Comparison of ENCODE assay signal across 24 cellular contexts in genomic region chr17:81528651-81529436, GRCh38. TPM values are rescaled to one million over a fixed set of nuclear protein-coding genes. Genes with fewer than 3 reads are reported as not detected.
DNase-seq lines count a peak whose midpoint lies in the region; ATAC-seq, FAIRE-seq and TF ChIP-seq lines count a peak whose summit lies in the region.
"Had no signal": no experiment of that assay in that cellular context is flagged by ENCODE, and none has a peak within 500 bp of the region (broad histone marks: within the 10 kb centered on the region; RNA-seq: fewer than 3 reads in every experiment).

No MANE protein-coding gene starts in this region.

- intact Hi-C loops in right cardiac atrium (cut with DNase I) = no loop called here
- intact Hi-C loops in left cardiac atrium (cut with DNase I) = no loop called here
- intact Hi-C loops in colonic mucosa (cut with DNase I) = no loop called here

- H3K27me3 ChIP-seq in right cardiac atrium (ENCODE audit: control insufficient read depth, insufficient read depth) = no peaks in the 10 kb centered on the region
- no peaks in the 10 kb centered on the region for H3K27me3 ChIP-seq in WERI-Rb-1 (ENCODE audit: insufficient read depth, low read depth, severe bottlenecking)
- peaks cover 41% of the 10 kb centered on the region for H3K27me3 ChIP-seq in colonic mucosa
- H3K27me3 ChIP-seq: thyroid gland had no signal

- H3K36me3 ChIP-seq in WERI-Rb-1 (no peaks in the 10 kb centered on the region), colonic mucosa (no peaks in the 10 kb centered on the region)
- H3K36me3 ChIP-seq: thyroid gland had no signal

- DNase-seq in right cardiac atrium (peak in 2 of 3 donors; percentile 54), left cardiac atrium (no peak), NCI-H510A (lab: John Stamatoyannopoulos, UW) (peak; percentile 50), WERI-Rb-1 (no peak), urothelium cell line (ENCODE audit: low spot score) (no peak), Kasumi-1 (lab: John Stamatoyannopoulos, UW) (no peak), colonic mucosa (no peak), pons (ENCODE audit: low spot score) (no peak)
- DNase-seq: activated CD4-positive, alpha-beta T cell treated with anti-CD3 and anti-CD28 coated beads for 36 hours; activated naive CD8-positive, alpha-beta T cell treated with anti-CD3 and anti-CD28 coated beads for 36 hours; CD4-positive, alpha-beta T cell; HCEC 1CT; NCI-H1092 treated with DMSO at 0.1 percent for 48 hours; NCI-H2171; psoas muscle; stimulated activated CD4-positive, alpha-beta T cell treated with anti-CD3 and anti-CD28 coated beads, Interleukin-2, amount 100 ng/mL, for 48 hours; stimulated activated naive CD8-positive, alpha-beta T cell treated with anti-CD3 and anti-CD28 coated beads, Interleukin-15, Interleukin-2, amounts not matched to agents 100 U/mL and 50 U/mL, for 24 hours had no signal

- H3K4me3 ChIP-seq in right cardiac atrium (ENCODE audit: low read length) = no peak overlapping the region
- no peak overlapping the region for H3K4me3 ChIP-seq in WERI-Rb-1 (ENCODE audit: low read depth, low read length)
- H3K4me3 ChIP-seq in colonic mucosa = no peak overlapping the region
- H3K4me3 ChIP-seq: psoas muscle, smooth muscle cell had no signal

- H3K27ac ChIP-seq in right cardiac atrium (ENCODE audit: low read length) (no peak overlapping the region), WERI-Rb-1 (peak overlapping the region; percentile 40; the same call in 1 of the 2 replicates), colonic mucosa (no peak overlapping the region)
- H3K27ac ChIP-seq: psoas muscle had no signal

- no peak overlapping the region for H3K9ac ChIP-seq in colonic mucosa (ENCODE audit: low read depth in 2 of 2, low read length in 2 of 2)

- ATAC-seq in right cardiac atrium (no peak), left cardiac atrium (no peak)
- ATAC-seq: activated CD4-positive, alpha-beta T cell treated with anti-CD3 and anti-CD28 coated beads for 36 hours; activated T-helper 17 cell treated with anti-CD3 and anti-CD28 coated beads, Interleukin-2, amount 50 U/mL, for 72 hours; natural killer cell treated with Interleukin-12 subunit alpha and Interleukin-12 subunit beta and Interleukin-15 and Interleukin-18, amount 100 ng/mL, for 72 hours; stimulated activated naive CD8-positive, alpha-beta T cell treated with anti-CD3 and anti-CD28 coated beads, Interleukin-15, Interleukin-2, amounts not matched to agents 100 U/mL and 50 U/mL, for 24 hours had no signal

- WGBS in right cardiac atrium = 90% methylated on average over 62 of the region's 62 CpGs

- H3K4me1 ChIP-seq in right cardiac atrium (ENCODE audit: control insufficient read depth, insufficient read depth, low read length) (no peaks in the 10 kb centered on the region), colonic mucosa (no peaks in the 10 kb centered on the region)

- TF ChIP-seq CTCF in WERI-Rb-1 (IDR thresholded peaks at IDR 0.05; ENCODE audit: low read depth, low read length) (no peak), colonic mucosa (IDR thresholded peaks at IDR 0.05) (no peak)

- H3K9me3 ChIP-seq in right cardiac atrium (ENCODE audit: control insufficient read depth, low read length) (no peaks in the 10 kb centered on the region), WERI-Rb-1 (ENCODE audit: severe bottlenecking) (peaks cover 4% of the 10 kb centered on the region), colonic mucosa (no peaks in the 10 kb centered on the region)
- H3K9me3 ChIP-seq: psoas muscle, thyroid gland had no signal

- FAIRE-seq in urothelium cell line (lab: Jason Lieb, UNC) = peak; percentile 74
- FAIRE-seq: colon, endometrium had no signal

RNA-seq across cellular contexts. Expression of gene FSCN2, which starts 0.7 kb away (rescaled TPM):
- total RNA-seq in right cardiac atrium (under 1 TPM; 0.45 to 0.63 (median 0.53) TPM), left cardiac atrium (under 1 TPM; 0.38 to 0.39 TPM), colonic mucosa (1 to 10 TPM; 1.0 to 2.2 TPM)
- polyA plus RNA-seq in right cardiac atrium = 0.48 TPM
- total RNA-seq: RPMI7951 had no signal

RNA-seq across cellular contexts. Expression of gene ACTG1, which starts 16.2 kb away (rescaled TPM):
- total RNA-seq in right cardiac atrium (100 to 1,000 TPM; 347 to 772 (median 510) TPM), left cardiac atrium (1,000 to 10,000 TPM in 1 of 2 donors, 100 to 1,000 TPM in 1; 663 to 1,095 TPM), colonic mucosa (1,000 to 10,000 TPM; 4,489 to 4,790 TPM)
- polyA plus RNA-seq in right cardiac atrium = 410 TPM

RNA-seq across cellular contexts. Expression of gene FAAP100, which starts 23.3 kb away (rescaled TPM):
- 10 to 100 TPM; 12.0 to 15.3 (median 13.5) TPM for total RNA-seq in right cardiac atrium
- 13.0 TPM for polyA plus RNA-seq in right cardiac atrium
- total RNA-seq in left cardiac atrium = 10 to 100 TPM; 11.6 to 15.7 TPM
- 10 to 100 TPM; 16.5 to 34.3 TPM for total RNA-seq in colonic mucosa

Comparison
In these comparisons a context has a peak if more than half of its experiments do, and no peak if none do; other contexts are left out.
1. DNase-seq: peak in right cardiac atrium (2 of 3) and NCI-H510A (single experiment); none in left cardiac atrium (single experiment), WERI-Rb-1 (single experiment), urothelium cell line (single experiment), Kasumi-1 (0 of 2), colonic mucosa (single experiment) and pons (single experiment).
2. RNA of gene ACTG1, which starts 16.2 kb away (total RNA-seq): 4,489 to 4,790 TPM in colonic mucosa; 663 to 1,095 TPM in left cardiac atrium and 347 to 772 TPM in right cardiac atrium; every median in the first group is over 4 times any median in the second.